ENCODE assay signal across 18 cellular contexts in the genomic region with DNA sequence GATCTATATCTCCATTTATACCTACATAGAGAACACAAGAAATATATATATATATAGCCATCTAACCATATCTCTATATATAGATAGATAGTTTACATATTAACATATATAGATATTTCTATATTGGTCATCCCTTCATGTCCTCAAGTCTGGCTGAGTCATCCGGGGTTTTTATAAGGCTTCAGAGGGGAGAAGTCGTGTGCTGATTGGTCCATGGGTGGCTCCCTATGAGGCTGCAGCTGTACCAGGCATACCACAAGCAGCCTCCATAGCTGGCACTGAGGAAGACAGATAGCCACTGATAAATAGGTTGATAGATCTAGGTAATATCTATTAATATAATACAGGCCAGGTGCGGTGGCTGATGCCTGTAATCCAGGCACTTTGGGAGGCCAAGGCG.
"Had no signal": no experiment of that assay in that cellular context is flagged by ENCODE, and none has a peak within 500 bp of the region (broad histone marks: within the 10 kb centered on the region; RNA-seq: fewer than 3 reads in every experiment).

No MANE protein-coding gene starts in this region.

- H3K4me1 ChIP-seq: heart left ventricle, psoas muscle, right lobe of liver, suprapubic skin, thyroid gland had no signal

- DNase-seq: dorsolateral prefrontal cortex; effector CD8-positive, alpha-beta T cell; foreskin melanocyte; heart left ventricle; hippocampal formation; mammary epithelial cell; naive thymus-derived CD4-positive, alpha-beta T cell; psoas muscle; retina; right lobe of liver; stimulated activated CD4-positive, alpha-beta T cell treated with anti-CD3 and anti-CD28 coated beads, Interleukin-4, amount 100 ng/mL, for 1 hour; stimulated activated CD8-positive, alpha-beta memory T cell treated with anti-CD3 and anti-CD28 coated beads, Interleukin-4, amount 100 ng/mL, for 48 hours; stimulated activated naive CD8-positive, alpha-beta T cell treated with anti-CD3 and anti-CD28 coated beads, Interleukin-15, Interleukin-2, amounts not matched to agents 100 U/mL and 50 U/mL, for 24 hours; thyroid gland had no signal

- H3K27ac ChIP-seq: dorsolateral prefrontal cortex, heart left ventricle, neutrophil, psoas muscle, right lobe of liver, suprapubic skin, thyroid gland had no signal

- H3K4me1 Mint-ChIP-seq: naive thymus-derived CD4-positive, alpha-beta T cell; stimulated activated effector memory CD8-positive, alpha-beta T cell treated with anti-CD3 and anti-CD28 coated beads, Interleukin-12 subunit alpha, Interleukin-12 subunit beta, amount 100 ng/mL, for 72 hours had no signal

- H3K27ac Mint-ChIP-seq: naive thymus-derived CD4-positive, alpha-beta T cell; stimulated activated effector memory CD8-positive, alpha-beta T cell treated with anti-CD3 and anti-CD28 coated beads, Interleukin-12 subunit alpha, Interleukin-12 subunit beta, amount 100 ng/mL, for 72 hours; type B pancreatic cell had no signal

- H3K27me3 ChIP-seq: dorsolateral prefrontal cortex, heart left ventricle, neutrophil, right lobe of liver, suprapubic skin, thyroid gland had no signal

- H3K36me3 Mint-ChIP-seq: naive thymus-derived CD4-positive, alpha-beta T cell; stimulated activated effector memory CD8-positive, alpha-beta T cell treated with anti-CD3 and anti-CD28 coated beads, Interleukin-12 subunit alpha, Interleukin-12 subunit beta, amount 100 ng/mL, for 72 hours; type B pancreatic cell had no signal

- H3K27me3 Mint-ChIP-seq: naive thymus-derived CD4-positive, alpha-beta T cell had no signal

- H3K4me3 ChIP-seq: dorsolateral prefrontal cortex, heart left ventricle, psoas muscle, right lobe of liver, suprapubic skin, thyroid gland had no signal

- ATAC-seq: heart left ventricle; naive thymus-derived CD4-positive, alpha-beta T cell; psoas muscle; right lobe of liver; stimulated activated effector memory CD8-positive, alpha-beta T cell treated with anti-CD3 and anti-CD28 coated beads, Interleukin-12 subunit alpha, Interleukin-12 subunit beta, amount 100 ng/mL, for 72 hours; stimulated activated naive CD8-positive, alpha-beta T cell treated with anti-CD3 and anti-CD28 coated beads, Interleukin-15, Interleukin-2, amounts not matched to agents 100 U/mL and 50 U/mL, for 24 hours had no signal

- H3K9me3 ChIP-seq: heart left ventricle, neutrophil, psoas muscle, right lobe of liver, suprapubic skin, thyroid gland had no signal

- H3K36me3 ChIP-seq: heart left ventricle, neutrophil, right lobe of liver, suprapubic skin, thyroid gland had no signal

- H3K4me3 Mint-ChIP-seq: naive thymus-derived CD4-positive, alpha-beta T cell; stimulated activated effector memory CD8-positive, alpha-beta T cell treated with anti-CD3 and anti-CD28 coated beads, Interleukin-12 subunit alpha, Interleukin-12 subunit beta, amount 100 ng/mL, for 72 hours; type B pancreatic cell had no signal

- H3K9me3 Mint-ChIP-seq: type B pancreatic cell had no signal
